Comparison of ENCODE assay signal across 8 cellular contexts in genomic region chr22:37633693-37634504, GRCh38. TPM values are rescaled to one million over a fixed set of nuclear protein-coding genes. Genes with fewer than 3 reads are reported as not detected.
DNase-seq lines count a peak whose midpoint lies in the region; ATAC-seq and TF ChIP-seq lines count a peak whose summit lies in the region.

No MANE protein-coding gene starts in this region.

- ATAC-seq in GM19043 (IDR thresholded peaks at IDR 0.05; ENCODE audit: low read depth, unreplicated experiment), result peak; percentile 49
- ATAC-seq in HG03135 (IDR thresholded peaks at IDR 0.05; ENCODE audit: unreplicated experiment), result peak; percentile 40

- TF ChIP-seq CTCF in BJ (IDR thresholded peaks at IDR 0.05; ENCODE audit: insufficient read depth, low read depth, low read length), result peak; percentile 48; the same call in 1 of the 2 replicates
- TF ChIP-seq CTCF in hepatocyte (IDR thresholded peaks at IDR 0.05; ENCODE audit: poor library complexity), result peak; percentile 26

- POLR2A ChIA-PET in BJ (lab: Charles Lee), result interaction anchor here (0.6 to 0.9 kb wide), 3 partner anchors 42 to 365 kb away, joined by 4 to 18 read pairs (median 11); no protein-coding TSS in a partner anchor

- 21% methylated on average over 20 of the region's 24 CpGs for WGBS in hepatocyte (ENCODE audit: low lambda C conversion rate, missing lambda C conversion rate)

- no peak overlapping the region for H2AFZ ChIP-seq in hepatocyte

- peak overlapping the region; percentile 95 for H3K27ac ChIP-seq in hepatocyte
- peak overlapping the region; percentile 72 for H3K27ac ChIP-seq in rectal smooth muscle tissue (ENCODE audit: low read depth, low read length)

- H3K9me3 ChIP-seq in hepatocyte (ENCODE audit: low read depth), result no peaks in the 10 kb centered on the region

- H3K36me3 ChIP-seq in BJ (ENCODE audit: control insufficient read depth, insufficient read depth, low read length) (peaks cover 9% of the 10 kb centered on the region), hepatocyte (replicated peaks; ENCODE audit: insufficient read depth, low read depth) (no peaks in the 10 kb centered on the region), rectal smooth muscle tissue (ENCODE audit: control insufficient read depth, insufficient read depth, low read length) (peaks cover 9% of the 10 kb centered on the region)

- CTCF ChIA-PET in BJ (lab: Yijun Ruan, JAX), result interaction anchor here (0.7 to 6.5 kb wide), 17 partner anchors 10 to 158 kb away, joined by 3 to 79 read pairs (median 4); partner anchors contain the start of genes GGA1, LGALS1 and NOL12

- H3K4me2 ChIP-seq in hepatocyte, result peak overlapping the region; percentile 72

- H3K9me2 ChIP-seq in hepatocyte (replicated peaks; ENCODE audit: insufficient read depth), result no peaks in the 10 kb centered on the region

- no peaks in the 10 kb centered on the region for H4K20me1 ChIP-seq in hepatocyte (ENCODE audit: insufficient read depth, poor library complexity, severe bottlenecking)

- H3K4me3 ChIP-seq in BJ (ENCODE audit: low read depth, low read length), result no peak overlapping the region
- H3K4me3 ChIP-seq in hepatocyte, result no peak overlapping the region
- H3K4me3 ChIP-seq in rectal smooth muscle tissue (ENCODE audit: low read length), result peak overlapping the region; percentile 37

- peaks cover 12% of the 10 kb centered on the region for H3K79me2 ChIP-seq in hepatocyte

- H3K9ac ChIP-seq in rectal smooth muscle tissue (ENCODE audit: low read length), result no peak overlapping the region

- peaks cover 78% of the 10 kb centered on the region for H3K4me1 ChIP-seq in hepatocyte (ENCODE audit: insufficient read depth)
- H3K4me1 ChIP-seq in rectal smooth muscle tissue (ENCODE audit: control insufficient read depth, insufficient read depth, low read length), result peaks cover 17% of the 10 kb centered on the region

- H3K27me3 ChIP-seq in BJ (ENCODE audit: control insufficient read depth, insufficient read depth, low read length) (no peaks in the 10 kb centered on the region), hepatocyte (no peaks in the 10 kb centered on the region), rectal smooth muscle tissue (ENCODE audit: control insufficient read depth, insufficient read depth, low read length) (no peaks in the 10 kb centered on the region)

- peak; percentile 33 for DNase-seq in BJ (ENCODE audit: low read depth)
- peak; percentile 81 for DNase-seq in RPMI8226
- peak in 56 of 58 donors; percentile 20 to 89 (median 72) for DNase-seq in anterior cingulate cortex (lab: John Stamatoyannopoulos, UW)
- DNase-seq in hepatocyte (ENCODE audit: low spot score), result peak; percentile 89
- DNase-seq in NCI-H748 treated with DMSO at 0.1 percent for 48 hours (lab: John Stamatoyannopoulos, UW), result no peak

RNA-seq across cellular contexts. Expression of gene SH3BP1, which starts 5.6 kb away (rescaled TPM):
- 4.7 and 5.8 TPM in 2 replicates for polyA plus RNA-seq in BJ (2011; rRNA removed)
- 3.3 and 6.2 TPM in 2 replicates for polyA minus RNA-seq in BJ (2011; rRNA and poly(A)+ RNA removed)
- total RNA-seq in hepatocyte, result 6.4 and 14.0 TPM in 2 replicates
- polyA plus RNA-seq in hepatocyte, result 12.3 and 21.6 TPM in 2 replicates

RNA-seq across cellular contexts. Expression of gene PDXP, which starts 24.6 kb away (rescaled TPM):
- 16.4 and 24.0 TPM in 2 replicates for polyA plus RNA-seq in BJ (2011; rRNA removed)
- 5.9 and 11.8 TPM in 2 replicates for polyA minus RNA-seq in BJ (2011; rRNA and poly(A)+ RNA removed)
- total RNA-seq in hepatocyte, result 15.0 and 18.3 TPM in 2 replicates
- 25.0 and 27.6 TPM in 2 replicates for polyA plus RNA-seq in hepatocyte

RNA-seq across cellular contexts. Expression of gene GGA1, which starts 25.3 kb away (rescaled TPM):
- polyA plus RNA-seq in BJ (2011; rRNA removed) (22.5 and 34.6 TPM in 2 replicates), hepatocyte (51.5 and 75.3 TPM in 2 replicates)
- 16.4 and 26.2 TPM in 2 replicates for polyA minus RNA-seq in BJ (2011; rRNA and poly(A)+ RNA removed)
- 25.5 and 30.2 TPM in 2 replicates for total RNA-seq in hepatocyte

RNA-seq across cellular contexts. Expression of gene LGALS1, which starts 41.5 kb away (rescaled TPM):
- polyA plus RNA-seq in BJ (2011; rRNA removed), result 9,083 and 9,143 TPM in 2 replicates
- polyA minus RNA-seq in BJ (2011; rRNA and poly(A)+ RNA removed), result 3,496 and 6,684 TPM in 2 replicates
- 780 and 875 TPM in 2 replicates for total RNA-seq in hepatocyte
- 565 and 568 TPM in 2 replicates for polyA plus RNA-seq in hepatocyte

RNA-seq across cellular contexts. Expression of gene NOL12, which starts 52.2 kb away (rescaled TPM):
- polyA plus RNA-seq in BJ (2011; rRNA removed), result 11.0 and 16.5 TPM in 2 replicates
- polyA minus RNA-seq in BJ (2011; rRNA and poly(A)+ RNA removed), result 6.8 and 8.0 TPM in 2 replicates
- 11.4 and 22.6 TPM in 2 replicates for total RNA-seq in hepatocyte
- polyA plus RNA-seq in hepatocyte, result 27.6 and 31.9 TPM in 2 replicates
